In genomic region chr2:24917086-24917485, GRCh38 we compare ENCODE assay signal across 9 cellular contexts. TPM values are rescaled to one million over a fixed set of nuclear protein-coding genes. Genes with fewer than 3 reads are reported as not detected.
DNase-seq lines count a peak whose midpoint lies in the region; ATAC-seq and TF ChIP-seq lines count a peak whose summit lies in the region.
"Had no signal": no experiment of that assay in that cellular context is flagged by ENCODE, and none has a peak within 500 bp of the region (broad histone marks: within the 10 kb centered on the region; RNA-seq: fewer than 3 reads in every experiment).

No MANE protein-coding gene starts in this region.

- TF ChIP-seq POLR2A in breast epithelium (IDR thresholded peaks at IDR 0.05) = no peak
- TF ChIP-seq POLR2A in stomach (IDR thresholded peaks at IDR 0.05) = no peak

- H3K79me2 ChIP-seq in Loucy (ENCODE audit: insufficient read depth, low read length) = peaks cover 74% of the 10 kb centered on the region

- no peaks in the 10 kb centered on the region for H3K27me3 ChIP-seq in Loucy (ENCODE audit: insufficient read depth, low read length, poor library complexity, severe bottlenecking)
- H3K27me3 ChIP-seq in breast epithelium = no peaks in the 10 kb centered on the region
- no peaks in the 10 kb centered on the region for H3K27me3 ChIP-seq in stomach

- no peak for ATAC-seq in HG03439 (IDR thresholded peaks at IDR 0.05; ENCODE audit: unreplicated experiment)

- H3K36me3 ChIP-seq in Loucy (ENCODE audit: insufficient read depth, low read length) (no peaks in the 10 kb centered on the region), breast epithelium (no peaks in the 10 kb centered on the region), stomach (peaks cover 0 to 9% (median 3%) of the 10 kb centered on the region in 4 donors)

- no peak overlapping the region for H2AFZ ChIP-seq in Loucy (ENCODE audit: low read length)

- peak; percentile 77 for DNase-seq in activated CD8-positive, alpha-beta memory T cell treated with anti-CD3 and anti-CD28 coated beads for 24 hours
- DNase-seq in activated CD8-positive, alpha-beta memory T cell treated with anti-CD3 and anti-CD28 coated beads, Interleukin-2, amount 50 U/mL, for 4 hours = no peak
- peak in 1 of 2 donors; percentile 31 for DNase-seq in breast epithelium (ENCODE audit: low spot score in 2 of 2)
- no peak for DNase-seq in stomach
- no peak for DNase-seq in cortex of kidney (lab: John Stamatoyannopoulos, UW)
- no peak for DNase-seq in 8988T
- DNase-seq: NCI-H2171 had no signal

- peaks cover 57% of the 10 kb centered on the region for H4K20me1 ChIP-seq in Loucy (ENCODE audit: insufficient read depth, low read length, poor library complexity, severe bottlenecking)

- H3K9me3 ChIP-seq in Loucy (ENCODE audit: insufficient read depth, low read depth, low read length) = no peaks in the 10 kb centered on the region
- no peaks in the 10 kb centered on the region for H3K9me3 ChIP-seq in breast epithelium
- no peaks in the 10 kb centered on the region for H3K9me3 ChIP-seq in stomach

- H3K9ac ChIP-seq in Loucy (ENCODE audit: low read depth, low read length, poor library complexity, severe bottlenecking) = peak overlapping the region; percentile 74

- peak overlapping the region; percentile 79 for H3K4me2 ChIP-seq in Loucy (ENCODE audit: low read depth, low read length, poor library complexity, severe bottlenecking)

- intact Hi-C loops in breast epithelium (cut with DNase I; ENCODE audit: low total_unique reads) (no loop called here), stomach (cut with DNase I; ENCODE audit: low total_unique reads) (no loop called here)

- 73 to 87% (median 78%) methylated on average over 5 to 7 of the region's 7 CpGs for WGBS in stomach, 5 donors

- TF ChIP-seq EP300 in stomach (IDR thresholded peaks at IDR 0.05) = no peak

- H3K4me3 ChIP-seq in Loucy (ENCODE audit: low read length, poor library complexity, severe bottlenecking) (peak overlapping the region; percentile 92), breast epithelium (peak overlapping the region; percentile 60 to 96 (median 70)), stomach (peak overlapping the region in 3 of 4 donors; percentile 68 to 90 (median 75))

- H3K27ac ChIP-seq in breast epithelium = peak overlapping the region in 1 of 2 donors; percentile 88
- no peak overlapping the region for H3K27ac ChIP-seq in stomach

- no peaks in the 10 kb centered on the region for H3F3A ChIP-seq in Loucy (ENCODE audit: low read depth)

- no peaks in the 10 kb centered on the region for H3K9me2 ChIP-seq in Loucy (replicated peaks; ENCODE audit: low read depth, low read length)

- TF ChIP-seq CTCF in Loucy (conservative IDR thresholded peaks at IDR 0.05; ENCODE audit: low read length) (no peak), breast epithelium (IDR thresholded peaks at IDR 0.05) (no peak), stomach (IDR thresholded peaks at IDR 0.05) (no peak)

- peaks cover 50% of the 10 kb centered on the region for H3K4me1 ChIP-seq in Loucy (ENCODE audit: insufficient read depth, low read length, poor library complexity, severe bottlenecking)
- peaks cover 0 to 9% of the 10 kb centered on the region in 2 donors for H3K4me1 ChIP-seq in breast epithelium
- H3K4me1 ChIP-seq in stomach = peaks cover 8 to 52% (median 38%) of the 10 kb centered on the region in 4 donors

RNA-seq across cellular contexts. Expression of gene ADCY3, which starts 3.0 kb away (rescaled TPM):
- total RNA-seq in breast epithelium (10 to 100 TPM; 29.3 to 89.1 (median 56.1) TPM), stomach (100 to 1,000 TPM in 1 of 5 donors, 10 to 100 TPM in 4; 11.6 to 339 (median 32.2) TPM)
- polyA plus RNA-seq in stomach = 10 to 100 TPM in 2 of 3 donors, 1 to 10 TPM in 1; 5.2 to 21.7 (median 11.8) TPM

RNA-seq across cellular contexts. Expression of gene DNAJC27, which starts 54.7 kb away (rescaled TPM):
- total RNA-seq in breast epithelium = 10 to 100 TPM in 2 of 3 donors, 1 to 10 TPM in 1; 5.1 to 12.6 (median 10.8) TPM
- total RNA-seq in stomach = 10 to 100 TPM in 2 of 5 donors, 1 to 10 TPM in 2, under 1 TPM in 1; under 0.01 to 59.8 (median 4.9) TPM
- 1 to 10 TPM; 1.5 to 2.1 (median 1.7) TPM for polyA plus RNA-seq in stomach
